Comparison of ENCODE assay signal across 9 cellular contexts in the genomic region with DNA sequence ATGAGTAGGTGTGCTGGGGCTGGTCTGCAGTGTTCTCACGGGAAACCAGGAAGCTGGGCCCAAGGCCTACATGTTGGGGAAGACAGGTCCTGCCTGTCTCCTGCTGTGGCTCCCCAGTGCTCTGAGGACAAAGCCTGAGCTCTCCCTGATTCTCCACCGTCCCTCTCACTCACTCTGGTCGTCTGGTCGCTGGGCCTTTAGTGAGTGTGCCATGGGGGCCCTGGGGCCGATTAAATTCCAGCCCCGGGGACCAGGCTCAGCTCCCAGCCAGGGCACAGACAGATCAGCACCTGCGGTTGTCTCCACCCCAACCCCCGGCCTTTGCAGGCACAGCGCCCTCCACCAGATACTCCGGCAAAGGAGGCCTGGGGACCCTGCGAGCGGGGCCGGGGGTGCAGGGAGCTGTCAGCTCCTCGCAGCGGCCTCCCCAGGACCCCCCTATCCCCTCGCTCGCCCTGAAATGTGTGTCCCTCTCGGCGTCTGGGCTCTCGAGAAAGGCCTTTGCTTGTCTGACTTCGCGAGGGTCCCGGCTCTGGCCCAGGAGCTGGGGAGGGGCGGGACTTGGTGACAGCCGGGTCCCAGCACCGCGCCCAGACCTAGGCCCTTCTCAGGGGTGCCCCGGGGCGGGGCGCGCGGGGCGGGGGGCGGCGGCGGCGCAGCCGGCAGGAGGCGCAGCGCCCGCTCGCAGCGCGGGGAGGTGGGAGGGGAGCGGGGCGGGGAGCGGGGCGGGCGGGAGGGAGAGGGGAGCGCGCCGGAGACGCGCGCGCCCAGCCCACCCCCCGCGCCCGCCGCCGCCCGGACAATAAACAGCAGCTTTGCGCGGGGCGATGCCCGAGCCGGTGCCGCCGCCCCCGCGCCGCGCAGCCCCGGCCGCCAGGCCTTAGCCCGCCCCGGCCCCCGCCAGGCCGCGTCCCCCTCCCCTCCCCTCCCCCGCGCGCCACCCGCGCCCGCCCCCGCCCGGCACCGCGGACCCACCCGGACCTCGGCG. TPM values are rescaled to one million over a fixed set of nuclear protein-coding genes. Genes with fewer than 3 reads are reported as not detected.
DNase-seq lines count a peak whose midpoint lies in the region; ATAC-seq, FAIRE-seq and TF ChIP-seq lines count a peak whose summit lies in the region.
"Had no signal": no experiment of that assay in that cellular context is flagged by ENCODE, and none has a peak within 500 bp of the region (broad histone marks: within the 10 kb centered on the region; RNA-seq: fewer than 3 reads in every experiment).

Gene PALM, plus strand, starts transcription at position 782 of the 988 bp plus-strand sequence. CDS start 212 bp downstream, outside the sequence.

- H3K4me3 Mint-ChIP-seq in stimulated activated effector memory CD8-positive, alpha-beta T cell treated with anti-CD3 and anti-CD28 coated beads, Interleukin-12 subunit alpha, Interleukin-12 subunit beta, amount 100 ng/mL, for 72 hours = no peak within 1 kb of the TSS

- H3K36me3 ChIP-seq in K562 (ENCODE audit: control insufficient read depth, insufficient read depth, low read length) (no peaks in the 10 kb centered on the region), kidney (ENCODE audit: control insufficient read depth in 1 of 2, insufficient read depth in 2 of 2, low read length in 2 of 2) (no peaks in the 10 kb centered on the region)

- no peaks in the 10 kb centered on the region for H4K20me1 ChIP-seq in K562 (replicated peaks; ENCODE audit: control insufficient read depth, insufficient read depth, low read length)

- WGBS in K562 (ENCODE audit: insufficient coverage, low coverage, missing lambda C conversion rate) = 42% methylated on average over 19 of the region's 93 CpGs

- no peaks in the 10 kb centered on the region for H3K9me3 Mint-ChIP-seq in stimulated activated effector memory CD8-positive, alpha-beta T cell treated with anti-CD3 and anti-CD28 coated beads, Interleukin-12 subunit alpha, Interleukin-12 subunit beta, amount 100 ng/mL, for 72 hours

- CTCF ChIA-PET in K562 (lab: Yijun Ruan, JAX; ENCODE audit: low intra/inter-chr PET ratio) = no interaction called here

- TF ChIP-seq POLR2A in K562 (conservative IDR thresholded peaks at IDR 0.05) = no peak

- H3K4me1 Mint-ChIP-seq in stimulated activated effector memory CD8-positive, alpha-beta T cell treated with anti-CD3 and anti-CD28 coated beads, Interleukin-12 subunit alpha, Interleukin-12 subunit beta, amount 100 ng/mL, for 72 hours = peaks cover 3% of the 10 kb centered on the region

- peak within 1 kb of the TSS; percentile 83 for H2AFZ ChIP-seq in K562 (ENCODE audit: low read depth, low read length)

- no peak for FAIRE-seq in K562 (lab: Jason Lieb, UNC)
- no peak for FAIRE-seq in kidney (lab: Jason Lieb, UNC)
- FAIRE-seq: bronchial epithelial cell had no signal

- peak within 1 kb of the TSS; percentile 33; the same call in 1 of the 3 replicates for H3K27ac ChIP-seq in K562 (ENCODE audit: extremely low read depth, low read depth, low read length)
- H3K27ac ChIP-seq in kidney (ENCODE audit: low read depth in 2 of 2, low read length in 2 of 2) = peak within 1 kb of the TSS; percentile 13 to 67

- in situ Hi-C loops in K562 (cut with MboI) = no loop called here

- DNase-seq in K562 (ENCODE audit: extremely low read depth in 1 of 4, low spot score in 3 of 4) = peak; percentile 64 to 86 (median 74)
- no peak for DNase-seq in kidney
- no peak for DNase-seq in T1000 (lab: John Stamatoyannopoulos, UW)
- no peak for DNase-seq in stimulated activated effector memory CD8-positive, alpha-beta T cell treated with anti-CD3 and anti-CD28 coated beads, Interleukin-12 subunit alpha, Interleukin-12 subunit beta, amount 100 ng/mL, for 72 hours (ENCODE audit: low spot score in 2 of 2)
- no peak for DNase-seq in activated CD4-positive, alpha-beta T cell treated with anti-CD3 and anti-CD28 coated beads, Interleukin-2, amount 50 U/mL, for 4 hours

- H3K9me1 ChIP-seq in K562 (ENCODE audit: control insufficient read depth, insufficient read depth, low read length) = no peaks in the 10 kb centered on the region

- H3K4me1 ChIP-seq in K562 (replicated peaks in 1 of 2; ENCODE audit: control insufficient read depth in 2 of 2, insufficient read depth in 2 of 2, low read length in 2 of 2) (peaks cover 10 to 35% of the 10 kb centered on the region in 2 experiments; a peak in 4 of 5 replicates), kidney (ENCODE audit: control insufficient read depth in 1 of 2, insufficient read depth in 1 of 2, low read depth in 1 of 2, low read length in 2 of 2) (peaks cover 0 to 4% of the 10 kb centered on the region in 2 donors)

- POLR2A ChIA-PET in K562 (lab: Yijun Ruan, JAX) = interaction anchor here (0.7 kb wide), 1 partner anchor 14 kb away, joined by 3 read pairs; no protein-coding TSS in a partner anchor

- peak within 1 kb of the TSS; percentile 54 for H3K4me2 ChIP-seq in K562 (ENCODE audit: insufficient read depth, low read length)

- ATAC-seq in K562 (peak; percentile 50), HG03342 (IDR thresholded peaks at IDR 0.05; ENCODE audit: unreplicated experiment) (no peak)
- no peak for ATAC-seq in stimulated activated effector memory CD8-positive, alpha-beta T cell treated with anti-CD3 and anti-CD28 coated beads, Interleukin-12 subunit alpha, Interleukin-12 subunit beta, amount 100 ng/mL, for 72 hours

- intact Hi-C loops in K562 (cut with micrococcal nuclease) = no loop called here
- intact Hi-C loops in kidney (cut with DNase I) = no loop called here

- no peak for TF ChIP-seq EP300 in K562 (IDR thresholded peaks at IDR 0.05; ENCODE audit: low read length)

- H3K27me3 ChIP-seq in K562 (ENCODE audit: control insufficient read depth in 2 of 2, insufficient read depth in 2 of 2, low read length in 2 of 2) = no peaks in the 10 kb centered on the region

- no peaks in the 10 kb centered on the region for H3K36me3 Mint-ChIP-seq in stimulated activated effector memory CD8-positive, alpha-beta T cell treated with anti-CD3 and anti-CD28 coated beads, Interleukin-12 subunit alpha, Interleukin-12 subunit beta, amount 100 ng/mL, for 72 hours

- no peaks in the 10 kb centered on the region for H3K79me2 ChIP-seq in K562 (ENCODE audit: control insufficient read depth, insufficient read depth, low read length)

- no TSS peak for BruUV-seq in K562 (replicated peaks; lab: Mats Ljungman, UMichigan)

- peak within 1 kb of the TSS; percentile 56 for H3K4me3 ChIP-seq in K562
- peak within 1 kb of the TSS in 1 of 2 donors; percentile 37 for H3K4me3 ChIP-seq in kidney (ENCODE audit: low read length in 2 of 2)

- H3K9ac ChIP-seq in K562 (ENCODE audit: insufficient read depth in 1 of 2, low read depth in 2 of 2, low read length in 2 of 2) (peak within 1 kb of the TSS; percentile 53 to 88), kidney (ENCODE audit: low read length in 2 of 2) (peak within 1 kb of the TSS in 1 of 2 donors; percentile 51)

- H3K9me3 ChIP-seq in K562 (replicated peaks; ENCODE audit: control insufficient read depth, insufficient read depth, low read depth, low read length) (0 out of 2 replicates have a peak, but pooled peaks cover 2% of the 10 kb centered on the region), kidney (ENCODE audit: control insufficient read depth in 1 of 2, low read length in 2 of 2) (no peaks in the 10 kb centered on the region)

- TF ChIP-seq RAD21 in K562 (CRISPR knock-in tag; conservative IDR thresholded peaks at IDR 0.05 in 1 of 2, IDR thresholded peaks at IDR 0.05 in 1 of 2) = no peak

- TF ChIP-seq CTCF in LNCAP (IDR thresholded peaks at IDR 0.05) (peak; percentile 23; the same call in 1 of the 2 replicates), K562 (IDR thresholded peaks at IDR 0.05 in 2 of 3, conservative IDR thresholded peaks at IDR 0.05 in 1 of 3; ENCODE audit: insufficient read depth in 2 of 3, low read depth in 1 of 3, low read length in 3 of 3) (peak in 1 of 3 experiments; percentile 7; a peak in 1 of 6 replicates), kidney (IDR thresholded peaks at IDR 0.05; ENCODE audit: borderline replicate concordance, extremely low read depth, insufficient read depth) (no peak), subcutaneous adipose tissue (IDR thresholded peaks at IDR 0.05; ENCODE audit: low read depth) (no peak)

- H3K27ac Mint-ChIP-seq in stimulated activated effector memory CD8-positive, alpha-beta T cell treated with anti-CD3 and anti-CD28 coated beads, Interleukin-12 subunit alpha, Interleukin-12 subunit beta, amount 100 ng/mL, for 72 hours = no peak within 1 kb of the TSS

TF ChIP-seq in K562, 482 proteins besides CTCF, POLR2A, EP300 and RAD21 (continues in another document):
- TF ChIP-seq SAP30 (IDR thresholded peaks at IDR 0.05; ENCODE audit: borderline replicate concordance, insufficient read depth, low read depth, low read length, poor library complexity, severe bottlenecking) (no peak), ZFX (CRISPR knock-in tag; IDR thresholded peaks at IDR 0.05) (peak; percentile 64), ZNF696 (CRISPR knock-in tag; conservative IDR thresholded peaks at IDR 0.05) (no peak), ZNF354B (CRISPR knock-in tag; IDR thresholded peaks at IDR 0.05) (no peak), MTA1 (IDR thresholded peaks at IDR 0.05; ENCODE audit: borderline replicate concordance) (no peak), ELF1 (tag; IDR thresholded peaks at IDR 0.05) (no peak), ZFP30 (CRISPR knock-in tag; IDR thresholded peaks at IDR 0.05; ENCODE audit: borderline replicate concordance) (no peak), GTF2E2 (tag; IDR thresholded peaks at IDR 0.05) (0 out of 2 replicates have a peak, but pooled peaks have one; percentile 36), ARID2 (IDR thresholded peaks at IDR 0.05) (no peak)

RNA-seq across cellular contexts. Expression of gene PALM, which starts in this region (rescaled TPM):
- total RNA-seq in K562 (2011; cell fraction: chromatin; rRNA removed; ENCODE audit: low replicate concordance) = 4.4 and 8.7 TPM in 2 replicates
- 4.2 and 5.2 TPM in 2 replicates for total RNA-seq in K562 (2011; cell fraction: nucleolus; rRNA removed)
- total RNA-seq in K562 (2011; cell fraction: nucleoplasm; rRNA removed) = 2.3 and 6.4 TPM in 2 replicates
- total RNA-seq in K562 (2014; rRNA removed) (2.6 and 3.3 TPM in 2 replicates), K562 (2014; rRNA removed; fragmentation: Illumina TruSeq; extraction: Trizol) (0.51 and 0.73 TPM in 2 replicates), K562 (2015; rRNA removed; fragmentation: Illumina TruSeq; extraction: Trizol) (1.6 and 1.8 TPM in 2 replicates), K562 (2021) (6.6 and 6.9 TPM in 2 replicates), kidney (49.4 TPM), subcutaneous adipose tissue (100 to 1,000 TPM in 1 of 4 donors, 10 to 100 TPM in 3; 57.1 to 228 (median 77.4) TPM)
- polyA plus RNA-seq in K562 (2011; rRNA removed) (2.4 and 2.8 TPM in 2 replicates), K562 (2014; fragmentation: Illumina TruSeq; extraction: Trizol) (1.7 and 3.0 TPM in 2 replicates), K562 (2014; fragmentation: Nextera tagmentation; extraction: Ambion mirVana) (under 1 TPM; 0.04 to 0.08 TPM), K562 (2014; rRNA removed) (2.1 and 3.3 TPM in 2 replicates), kidney (ENCODE audit: insufficient read depth, low read depth, low replicate concordance) (92.3 TPM)
- 2.4 and 5.7 TPM in 2 replicates for polyA plus RNA-seq in K562 (2011; cell fraction: cytosol; rRNA removed)
- polyA plus RNA-seq in K562 (2011; cell fraction: nucleus; rRNA removed) = 2.8 and 5.3 TPM in 2 replicates
- 3.7 and 10.5 TPM in 2 replicates for polyA plus RNA-seq in K562 (2012)
- polyA minus RNA-seq in K562 (2011; rRNA and poly(A)+ RNA removed) = 0.45 and 1.0 TPM in 2 replicates
- 8.5 and 10.1 TPM in 2 replicates for polyA minus RNA-seq in K562 (2011; cell fraction: cytosol; rRNA and poly(A)+ RNA removed)
- 1.3 and 2.2 TPM in 2 replicates for polyA minus RNA-seq in K562 (2011; cell fraction: nucleus; rRNA and poly(A)+ RNA removed)

Comparison
In these comparisons a context has a peak if more than half of its experiments do, and no peak if none do; other contexts are left out.
1. DNase-seq: peak in K562 (4 of 4); none in kidney (single experiment), T1000 (single experiment), stimulated activated effector memory CD8-positive, alpha-beta T cell treated with anti-CD3 and anti-CD28 coated beads, Interleukin-12 subunit alpha, Interleukin-12 subunit beta, amount 100 ng/mL, for 72 hours (0 of 2) and activated CD4-positive, alpha-beta T cell treated with anti-CD3 and anti-CD28 coated beads, Interleukin-2, amount 50 U/mL, for 4 hours (0 of 2).